Comparison of ENCODE assay signal across 21 cellular contexts in genomic region chr1:35595684-35596083, GRCh38.
"Had no signal": no experiment of that assay in that cellular context is flagged by ENCODE, and none has a peak within 500 bp of the region (broad histone marks: within the 10 kb centered on the region; RNA-seq: fewer than 3 reads in every experiment).

No MANE protein-coding gene starts in this region.

- H3K4me3 Mint-ChIP-seq: activated CD8-positive, alpha-beta T cell treated with anti-CD3 and anti-CD28 coated beads, Interleukin-2, amount 10 ng/mL, durations not matched to agents 7 days and 5 days; mesothelial cell of epicardium; neural crest cell; WTC11 had no signal

- DNase-seq: activated CD4-positive, alpha-beta T cell treated with anti-CD3 and anti-CD28 coated beads for 48 hours; activated CD8-positive, alpha-beta T cell treated with anti-CD3 and anti-CD28 coated beads, Interleukin-2, amount 10 ng/mL, durations not matched to agents 7 days and 5 days; activated naive CD4-positive, alpha-beta T cell treated with Interleukin-2 at 50 U/mL for 16 hours; activated T-cell treated with anti-CD3 and anti-CD28 coated beads for 4 hours; brain microvascular endothelial cell; cerebellar nuclear complex; effector CD8-positive, alpha-beta T cell; foreskin keratinocyte; left cardiac atrium; ovary; stimulated activated CD4-positive, alpha-beta T cell treated with anti-CD3 and anti-CD28 coated beads, Interleukin-12 subunit alpha, Interleukin-12 subunit beta, amount 100 ng/mL, for 4 hours; stimulated activated naive CD4-positive, alpha-beta T cell treated with Interleukin-2 at 50 U/mL for 16 hours; substantia nigra; SW 1271 had no signal

- H3K36me3 ChIP-seq: ovary, vagina had no signal

- ATAC-seq: activated CD8-positive, alpha-beta T cell treated with anti-CD3 and anti-CD28 coated beads, Interleukin-2, amount 10 ng/mL, durations not matched to agents 7 days and 5 days; foreskin keratinocyte; left cardiac atrium; WTC11 had no signal

- H3K4me3 ChIP-seq: lung, ovary, tibial nerve, vagina had no signal

- H3K4me1 ChIP-seq: foreskin keratinocyte, tibial nerve, vagina had no signal

- H3K9me3 ChIP-seq: ovary, tibial nerve, vagina had no signal

- H3K27me3 ChIP-seq: brain microvascular endothelial cell, foreskin keratinocyte, ovary, tibial nerve, vagina had no signal

- H3K9me3 Mint-ChIP-seq: mesothelial cell of epicardium, neural crest cell, WTC11 had no signal

- H3K27ac ChIP-seq: brain microvascular endothelial cell, foreskin keratinocyte, ovary, tibial nerve, vagina had no signal

- H3K27ac Mint-ChIP-seq: activated CD8-positive, alpha-beta T cell treated with anti-CD3 and anti-CD28 coated beads, Interleukin-2, amount 10 ng/mL, durations not matched to agents 7 days and 5 days; mesothelial cell of epicardium; WTC11 had no signal

- FAIRE-seq: TTC549 had no signal

- H3K36me3 Mint-ChIP-seq: WTC11 had no signal
